Comparison of ENCODE assay signal across 23 cellular contexts in the genomic region with DNA sequence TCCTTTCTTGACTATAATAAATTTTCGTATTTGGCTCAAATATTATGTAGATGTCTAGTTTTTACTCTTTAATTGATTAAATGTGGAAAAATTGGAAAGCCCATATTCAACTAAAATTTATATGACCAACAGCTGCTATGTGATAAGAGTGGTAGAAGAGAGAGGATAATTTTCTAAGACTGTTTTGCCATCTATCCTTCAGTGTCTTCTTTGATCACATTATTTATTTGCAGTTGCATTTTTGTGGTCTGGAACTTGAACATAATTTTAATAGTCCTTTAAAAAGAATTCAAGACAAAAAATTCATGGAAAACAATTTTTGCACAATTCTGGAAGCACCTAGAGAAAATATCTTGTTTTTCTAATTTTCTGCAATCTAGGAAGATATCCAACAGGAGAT.
"Had no signal": no experiment of that assay in that cellular context is flagged by ENCODE, and none has a peak within 500 bp of the region (broad histone marks: within the 10 kb centered on the region; RNA-seq: fewer than 3 reads in every experiment).

No MANE protein-coding gene starts in this region.

- ATAC-seq: activated T-cell treated with anti-CD3 and anti-CD28 coated beads, Interleukin-2, amount 50 U/mL, for 4 hours; T-helper 17 cell had no signal

- DNase-seq: activated CD4-positive, alpha-beta memory T cell treated with anti-CD3 and anti-CD28 coated beads for 36 hours; activated CD4-positive, alpha-beta T cell treated with anti-CD3 and anti-CD28 coated beads, Interleukin-2, amount 10 ng/mL, durations not matched to agents 7 days and 5 days; activated CD4-positive, CD25-positive, alpha-beta regulatory T cell; activated CD8-positive, alpha-beta memory T cell treated with anti-CD3 and anti-CD28 coated beads for 24 hours; activated effector memory CD4-positive, alpha-beta T cell treated with anti-CD3 and anti-CD28 coated beads, Interleukin-2, amount 50 U/mL, for 16 hours; activated naive CD4-positive, alpha-beta T cell treated with Interleukin-2 at 50 U/mL for 16 hours; activated T-cell treated with anti-CD3 and anti-CD28 coated beads, Interleukin-2, amount 50 U/mL, for 4 hours; amygdala; brain microvascular endothelial cell; cerebellar nuclear complex; NCI-H1092; NCI-H1417; NCI-H1930; NCI-H2107; NCI-H2171 treated with DMSO at 0.1 percent for 48 hours; NCI-H345; NCI-H510A; NCI-H526 treated with DMSO at 0.1 percent for 48 hours; NCI-H82; SIG-M5; T-helper 17 cell; T-helper 9 cell had no signal

- H3K4me3 ChIP-seq: cardiac muscle cell had no signal
